ENCODE assay signal across 19 cellular contexts in genomic region chr16:66240088-66240487, GRCh38.
A peak's percentile ranks its signal among the peaks of the same experiment; 100 is the strongest.
DNase-seq lines count a peak whose midpoint lies in the region; ATAC-seq and TF ChIP-seq lines count a peak whose summit lies in the region.
"Had no signal": no experiment of that assay in that cellular context is flagged by ENCODE, and none has a peak within 500 bp of the region (broad histone marks: within the 10 kb centered on the region; RNA-seq: fewer than 3 reads in every experiment).

No MANE protein-coding gene starts in this region.

- H3K4me3 Mint-ChIP-seq in nephron progenitor cell: no peak overlapping the region
- no peak overlapping the region for H3K4me3 Mint-ChIP-seq in activated CD4-positive, alpha-beta memory T cell treated with anti-CD3 and anti-CD28 coated beads, Interleukin-2, amount 10 ng/mL, durations not matched to agents 7 days and 5 days
- H3K4me3 Mint-ChIP-seq: B cell; CD4-positive, CD25-positive, alpha-beta regulatory T cell; CD8-positive, alpha-beta T cell; H9 had no signal

- no peaks in the 10 kb centered on the region for H4K20me1 ChIP-seq in PC-9 (ENCODE audit: insufficient read depth)
- H4K20me1 ChIP-seq: BLaER1 had no signal

- H3K36me3 ChIP-seq in sigmoid colon: no peaks in the 10 kb centered on the region
- no peaks in the 10 kb centered on the region for H3K36me3 ChIP-seq in PC-9 (ENCODE audit: low read depth)
- H3K36me3 ChIP-seq: BLaER1 had no signal

- H3K27ac ChIP-seq in sigmoid colon: peak overlapping the region in 1 of 4 donors; percentile 38
- no peak overlapping the region for H3K27ac ChIP-seq in PC-9
- H3K27ac ChIP-seq: 22Rv1, BLaER1, C4-2B, GM23248 had no signal

- no peaks in the 10 kb centered on the region for H3K27me3 ChIP-seq in sigmoid colon
- H3K27me3 ChIP-seq in PC-9 (ENCODE audit: insufficient read depth, low read depth): peaks cover 98% of the 10 kb centered on the region
- H3K27me3 ChIP-seq: BLaER1 had no signal

- no TSS peak for BruUV-seq in PC-9 (replicated peaks; lab: Mats Ljungman, UMichigan)

- peak; percentile 45 for DNase-seq in activated effector memory CD4-positive, alpha-beta T cell treated with anti-CD3 and anti-CD28 coated beads, Interleukin-2, amount 50 U/mL, for 16 hours
- no peak for DNase-seq in activated effector memory CD4-positive, alpha-beta T cell treated with Interleukin-2 at 50 U/mL for 16 hours
- DNase-seq in nephron progenitor cell (no peak), sigmoid colon (peak; percentile 40), PC-9 (no peak)
- DNase-seq in activated CD4-positive, alpha-beta memory T cell treated with anti-CD3 and anti-CD28 coated beads, Interleukin-2, amount 10 ng/mL, durations not matched to agents 7 days and 5 days: no peak
- DNase-seq: Caco-2; CD4-positive, CD25-positive, alpha-beta regulatory T cell; CD8-positive, alpha-beta T cell; DMS153; DND-41; GM23248; H9 had no signal

- no peak for TF ChIP-seq POLR2A in sigmoid colon (IDR thresholded peaks at IDR 0.05)

- CTCF ChIA-PET in activated CD4-positive, alpha-beta memory T cell treated with anti-CD3 and anti-CD28 coated beads, Interleukin-2, amount 10 ng/mL, durations not matched to agents 7 days and 5 days (lab: Charles Lee): no interaction called here
- CTCF ChIA-PET in PC-9 (lab: Charles Lee): no interaction called here

- POLR2A ChIA-PET in activated CD4-positive, alpha-beta memory T cell treated with anti-CD3 and anti-CD28 coated beads, Interleukin-2, amount 10 ng/mL, durations not matched to agents 7 days and 5 days (lab: Charles Lee): no interaction called here
- POLR2A ChIA-PET in PC-9 (lab: Charles Lee; ENCODE audit: unreplicated experiment): no interaction called here

- intact Hi-C loops in sigmoid colon (cut with DNase I): no loop called here
- intact Hi-C loops in PC-9 (cut with micrococcal nuclease; ENCODE audit: unreplicated experiment): no loop called here

- TF ChIP-seq EP300 in sigmoid colon (IDR thresholded peaks at IDR 0.05): no peak

- no peaks in the 10 kb centered on the region for H3K79me2 ChIP-seq in PC-9 (ENCODE audit: low read depth)

- 82 to 91% methylated on average over 6 of the region's 6 CpGs for WGBS in sigmoid colon, 2 donors

- H3K4me1 ChIP-seq in sigmoid colon (no peaks in the 10 kb centered on the region), PC-9 (replicated peaks; ENCODE audit: insufficient read depth) (no peaks in the 10 kb centered on the region)
- H3K4me1 ChIP-seq: Caco-2 had no signal

- no peaks in the 10 kb centered on the region for H3K4me1 Mint-ChIP-seq in nephron progenitor cell
- H3K4me1 Mint-ChIP-seq in activated CD4-positive, alpha-beta memory T cell treated with anti-CD3 and anti-CD28 coated beads, Interleukin-2, amount 10 ng/mL, durations not matched to agents 7 days and 5 days: no peaks in the 10 kb centered on the region
- H3K4me1 Mint-ChIP-seq: B cell; CD4-positive, CD25-positive, alpha-beta regulatory T cell had no signal

- H3K4me3 ChIP-seq in sigmoid colon (no peak overlapping the region), PC-9 (no peak overlapping the region)
- H3K4me3 ChIP-seq: BLaER1, GM23248 had no signal

- peaks cover 0 to 4% (median 0%) of the 10 kb centered on the region in 4 donors for H3K9me3 ChIP-seq in sigmoid colon
- no peaks in the 10 kb centered on the region for H3K9me3 ChIP-seq in PC-9 (ENCODE audit: insufficient read depth, low read depth)
- H3K9me3 ChIP-seq: Caco-2 had no signal

- H3K36me3 Mint-ChIP-seq in nephron progenitor cell (ENCODE audit: low read depth): no peaks in the 10 kb centered on the region
- no peaks in the 10 kb centered on the region for H3K36me3 Mint-ChIP-seq in activated CD4-positive, alpha-beta memory T cell treated with anti-CD3 and anti-CD28 coated beads, Interleukin-2, amount 10 ng/mL, durations not matched to agents 7 days and 5 days (ENCODE audit: low read depth)
- H3K36me3 Mint-ChIP-seq: CD8-positive, alpha-beta T cell had no signal

- peaks cover 22% of the 10 kb centered on the region for H3K9me3 Mint-ChIP-seq in nephron progenitor cell
- no peaks in the 10 kb centered on the region for H3K9me3 Mint-ChIP-seq in activated CD4-positive, alpha-beta memory T cell treated with anti-CD3 and anti-CD28 coated beads, Interleukin-2, amount 10 ng/mL, durations not matched to agents 7 days and 5 days

- ATAC-seq in GM21723 (IDR thresholded peaks at IDR 0.05; ENCODE audit: unreplicated experiment): no peak
- ATAC-seq: CD8-positive, alpha-beta T cell; HCT116 had no signal

- H3K27ac Mint-ChIP-seq in nephron progenitor cell: peak overlapping the region; percentile 54
- no peak overlapping the region for H3K27ac Mint-ChIP-seq in activated CD4-positive, alpha-beta memory T cell treated with anti-CD3 and anti-CD28 coated beads, Interleukin-2, amount 10 ng/mL, durations not matched to agents 7 days and 5 days
- H3K27ac Mint-ChIP-seq: B cell; CD4-positive, CD25-positive, alpha-beta regulatory T cell; CD8-positive, alpha-beta T cell; H9 had no signal

- no peak overlapping the region for H3K4me2 ChIP-seq in PC-9
- H3K4me2 ChIP-seq: BLaER1 had no signal

- peaks cover 21% of the 10 kb centered on the region for H3K27me3 Mint-ChIP-seq in nephron progenitor cell (ENCODE audit: low read depth, poor library complexity)
- H3K27me3 Mint-ChIP-seq in activated CD4-positive, alpha-beta memory T cell treated with anti-CD3 and anti-CD28 coated beads, Interleukin-2, amount 10 ng/mL, durations not matched to agents 7 days and 5 days: no peaks in the 10 kb centered on the region

- no peaks in the 10 kb centered on the region for H3K9me2 ChIP-seq in PC-9 (ENCODE audit: insufficient read depth)

- TF ChIP-seq CTCF in nephron progenitor cell (IDR thresholded peaks at IDR 0.05) (no peak), sigmoid colon (IDR thresholded peaks at IDR 0.05) (no peak), PC-9 (conservative IDR thresholded peaks at IDR 0.05) (no peak)

- no peak overlapping the region for H2AFZ ChIP-seq in PC-9
- H2AFZ ChIP-seq: GM23248 had no signal

- H3F3A ChIP-seq in PC-9 (ENCODE audit: insufficient read depth, low read depth): no peaks in the 10 kb centered on the region

Comparison
In these comparisons a context has a peak if more than half of its experiments do, and no peak if none do; other contexts are left out.
1. DNase-seq: peak in activated effector memory CD4-positive, alpha-beta T cell treated with anti-CD3 and anti-CD28 coated beads, Interleukin-2, amount 50 U/mL, for 16 hours (single experiment) and sigmoid colon (single experiment); none in activated effector memory CD4-positive, alpha-beta T cell treated with Interleukin-2 at 50 U/mL for 16 hours (single experiment), nephron progenitor cell (single experiment), activated CD4-positive, alpha-beta memory T cell treated with anti-CD3 and anti-CD28 coated beads, Interleukin-2, amount 10 ng/mL, durations not matched to agents 7 days and 5 days (single experiment) and PC-9 (0 of 2).